Comparison of ENCODE assay signal across 10 cellular contexts in the genomic region with DNA sequence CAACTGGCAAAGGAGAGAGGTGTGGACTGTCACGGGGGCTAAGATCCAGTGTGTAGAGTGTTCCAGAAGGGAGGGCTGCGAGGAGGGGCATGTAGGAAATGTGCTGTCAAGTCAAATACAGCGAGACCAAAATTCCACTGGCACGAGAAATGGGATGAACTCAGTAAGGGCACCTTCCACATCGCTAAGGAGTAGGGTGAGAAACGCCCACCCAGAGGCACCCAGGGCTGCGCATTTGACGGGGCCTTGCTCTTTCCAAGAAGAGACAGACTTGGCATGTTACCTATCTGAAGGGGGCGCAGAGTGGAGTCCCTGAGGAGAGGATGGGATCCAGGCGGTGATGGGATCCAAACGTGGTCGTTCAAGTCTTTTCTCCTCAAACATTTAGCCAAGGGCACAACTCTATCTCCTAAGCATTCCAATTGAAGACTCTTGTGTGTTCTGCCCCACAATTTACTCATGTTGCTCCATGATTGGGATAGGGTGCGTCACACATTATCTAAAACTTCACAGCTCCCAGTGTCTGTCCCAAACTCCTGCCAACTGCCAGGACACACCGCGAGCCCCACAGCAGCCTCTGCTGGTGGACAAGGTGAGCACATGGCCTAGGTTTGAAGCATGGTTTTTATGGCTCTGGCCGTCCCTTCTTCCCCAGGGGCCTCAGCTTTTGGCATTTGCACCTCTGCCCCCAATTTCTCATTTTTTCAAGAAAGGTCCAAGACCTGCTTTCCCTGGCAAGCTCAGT. TPM values are rescaled to one million over a fixed set of nuclear protein-coding genes. Genes with fewer than 3 reads are reported as not detected.
A peak's percentile ranks its signal among the peaks of the same experiment; 100 is the strongest.
DNase-seq lines count a peak whose midpoint lies in the region; ATAC-seq, FAIRE-seq and TF ChIP-seq lines count a peak whose summit lies in the region.
"Had no signal": no experiment of that assay in that cellular context is flagged by ENCODE, and none has a peak within 500 bp of the region (broad histone marks: within the 10 kb centered on the region; RNA-seq: fewer than 3 reads in every experiment).

No MANE protein-coding gene starts in this region.

- POLR2A ChIA-PET in K562 (lab: Yijun Ruan, JAX) = interaction anchor here (0.6 to 1.8 kb wide), 7 partner anchors 11 to 673 kb away, joined by 3 to 4 read pairs (median 4); partner anchors contain the start of genes ASB7 and LINS1
- POLR2A ChIA-PET in CD4-positive, alpha-beta memory T cell (lab: Charles Lee; ENCODE audit: partially characterized antibody) = interaction anchor here (1.1 kb wide), 2 partner anchors 9 to 382 kb away, joined by 3 to 4 read pairs; no protein-coding TSS in a partner anchor

- in situ Hi-C loops in K562 (cut with MboI) (loop anchor here (25.0 kb wide), 2 partner anchors 357 to 632 kb away; partner anchors contain the start of gene LRRK1), ACHN (cut with HindIII; ENCODE audit: low pct_ligation_motif_present, low pct_unique_long_range_greater_than_20kb, low sequenced_read_pairs) (no loop called here)

- H3K4me1 ChIP-seq in DOHH2 (ENCODE audit: control insufficient read depth, low read length) (no peaks in the 10 kb centered on the region), K562 (replicated peaks in 1 of 2; ENCODE audit: control insufficient read depth in 2 of 2, insufficient read depth in 2 of 2, low read length in 2 of 2) (peaks cover 5 to 8% of the 10 kb centered on the region in 2 experiments), left lung (peaks cover 0 to 10% of the 10 kb centered on the region in 2 donors)
- H3K4me1 ChIP-seq in CD4-positive, alpha-beta memory T cell (ENCODE audit: insufficient read depth, low read length) = no peaks in the 10 kb centered on the region

- H3K36me3 Mint-ChIP-seq in CD4-positive, alpha-beta memory T cell = peaks cover 45 to 60% of the 10 kb centered on the region in 2 donors

- no peak overlapping the region for H3K4me3 ChIP-seq in DOHH2 (ENCODE audit: low read length)
- H3K4me3 ChIP-seq in K562 = no peak overlapping the region
- H3K4me3 ChIP-seq in left lung = no peak overlapping the region
- no peak overlapping the region for H3K4me3 ChIP-seq in CD4-positive, alpha-beta memory T cell (ENCODE audit: low read length in 2 of 2)

- peaks cover 0 to 6% (median 0%) of the 10 kb centered on the region in 4 donors for H3K4me1 Mint-ChIP-seq in CD4-positive, alpha-beta memory T cell

- no peak for TF ChIP-seq EP300 in K562 (IDR thresholded peaks at IDR 0.05; ENCODE audit: low read length)

- TF ChIP-seq CTCF in DOHH2 (IDR thresholded peaks at IDR 0.05; ENCODE audit: low read depth, low read length, poor library complexity, severe bottlenecking) (peak; percentile 21), K562 (IDR thresholded peaks at IDR 0.05 in 2 of 3, conservative IDR thresholded peaks at IDR 0.05 in 1 of 3; ENCODE audit: insufficient read depth in 2 of 3, low read depth in 1 of 3, low read length in 3 of 3) (peak; percentile 66 to 79 (median 67)), left lung (IDR thresholded peaks at IDR 0.05) (no peak)

- ATAC-seq in K562 (peak; percentile 87), left lung (peak; percentile 11)
- ATAC-seq: activated CD4-positive, CD25-positive, alpha-beta regulatory T cell treated with anti-CD3 and anti-CD28 coated beads, Interleukin-2, amount 50 U/mL, for 24 hours had no signal

- no peaks in the 10 kb centered on the region for H3K9me2 ChIP-seq in DOHH2 (replicated peaks; ENCODE audit: control insufficient read depth, low read length)

- no peaks in the 10 kb centered on the region for H3K9me3 Mint-ChIP-seq in CD4-positive, alpha-beta memory T cell

- 80% methylated on average over 16 of the region's 16 CpGs for WGBS in K562 (ENCODE audit: insufficient coverage, low coverage, missing lambda C conversion rate)

- DNase-seq in HuH-7 (ENCODE audit: low spot score) = peak; percentile 52
- DNase-seq in K562 (ENCODE audit: extremely low read depth in 1 of 4, low spot score in 3 of 4) = peak in 2 of 4 experiments; percentile 24 to 55
- no peak for DNase-seq in left lung
- DNase-seq in CD4-positive, alpha-beta memory T cell = no peak
- no peak for DNase-seq in ACHN
- DNase-seq in COLO829 (ENCODE audit: low spot score) = no peak
- DNase-seq in activated CD4-positive, CD25-positive, alpha-beta regulatory T cell (lab: John Stamatoyannopoulos, UW) = no peak
- DNase-seq: NCI-H2107 had no signal

- H3K36me3 ChIP-seq in DOHH2 (ENCODE audit: control insufficient read depth, low read length) = peaks cover 42% of the 10 kb centered on the region
- H3K36me3 ChIP-seq in K562 (ENCODE audit: control insufficient read depth, insufficient read depth, low read length) = peaks cover 44% of the 10 kb centered on the region
- H3K36me3 ChIP-seq in left lung = peaks cover 6 to 62% of the 10 kb centered on the region in 2 donors
- H3K36me3 ChIP-seq in CD4-positive, alpha-beta memory T cell (ENCODE audit: insufficient read depth, low read length) = peaks cover 42% of the 10 kb centered on the region

- no peaks in the 10 kb centered on the region for H3K27me3 ChIP-seq in DOHH2 (ENCODE audit: control insufficient read depth, low read length)
- peaks cover 0 to 3% of the 10 kb centered on the region in 2 experiments; a peak in 2 of 5 replicates for H3K27me3 ChIP-seq in K562 (ENCODE audit: control insufficient read depth in 2 of 2, insufficient read depth in 2 of 2, low read length in 2 of 2)
- H3K27me3 ChIP-seq in left lung = no peaks in the 10 kb centered on the region
- H3K27me3 ChIP-seq in CD4-positive, alpha-beta memory T cell (ENCODE audit: insufficient read depth, low read length) = no peaks in the 10 kb centered on the region

- H3K9me3 ChIP-seq in DOHH2 (ENCODE audit: control insufficient read depth, insufficient read depth, low read length) (no peaks in the 10 kb centered on the region), K562 (replicated peaks; ENCODE audit: control insufficient read depth, insufficient read depth, low read depth, low read length) (no peaks in the 10 kb centered on the region), left lung (no peaks in the 10 kb centered on the region)
- no peaks in the 10 kb centered on the region for H3K9me3 ChIP-seq in CD4-positive, alpha-beta memory T cell (ENCODE audit: control insufficient read depth in 1 of 2, low read length in 2 of 2)

- H4K20me1 ChIP-seq in DOHH2 (ENCODE audit: control insufficient read depth, insufficient read depth, low read depth, low read length) = no peaks in the 10 kb centered on the region
- 0 out of 2 replicates have a peak, but pooled peaks cover 7% of the 10 kb centered on the region for H4K20me1 ChIP-seq in K562 (replicated peaks; ENCODE audit: control insufficient read depth, insufficient read depth, low read length)

- FAIRE-seq in K562 (lab: Jason Lieb, UNC) = peak; percentile 74

- no peak overlapping the region for H3K4me3 Mint-ChIP-seq in CD4-positive, alpha-beta memory T cell

- no peak overlapping the region for H2AFZ ChIP-seq in K562 (ENCODE audit: low read depth, low read length)

- no TSS peak for BruUV-seq in K562 (replicated peaks; lab: Mats Ljungman, UMichigan)

- TF ChIP-seq POLR2A in K562 (conservative IDR thresholded peaks at IDR 0.05) = no peak; the same call in 1 of the 2 replicates

- peak; percentile 14 to 50; a peak in 2 of 4 replicates for TF ChIP-seq RAD21 in K562 (CRISPR knock-in tag; conservative IDR thresholded peaks at IDR 0.05 in 1 of 2, IDR thresholded peaks at IDR 0.05 in 1 of 2)

- H3K9ac ChIP-seq in K562 (ENCODE audit: insufficient read depth in 1 of 2, low read depth in 2 of 2, low read length in 2 of 2) = no peak overlapping the region

- CTCF ChIA-PET in K562 (lab: Yijun Ruan, JAX; ENCODE audit: low intra/inter-chr PET ratio) = interaction anchor here (0.6 to 1.1 kb wide), 2 partner anchors 181 to 679 kb away, joined by 3 to 4 read pairs; no protein-coding TSS in a partner anchor
- CTCF ChIA-PET in CD4-positive, alpha-beta memory T cell (lab: Charles Lee; ENCODE audit: partially characterized antibody) = interaction anchor here (5.0 kb wide), 1 partner anchor 12 kb away, joined by 20 read pairs; no protein-coding TSS in a partner anchor

- H3K27ac Mint-ChIP-seq in CD4-positive, alpha-beta memory T cell = peak overlapping the region in 3 of 7 donors; percentile 36 to 51 (median 43)

- H3K9me1 ChIP-seq in K562 (ENCODE audit: control insufficient read depth, insufficient read depth, low read length) = no peaks in the 10 kb centered on the region

- H3K27ac ChIP-seq in DOHH2 (ENCODE audit: low read depth, low read length) = no peak overlapping the region
- no peak overlapping the region for H3K27ac ChIP-seq in K562 (ENCODE audit: extremely low read depth, low read depth, low read length)
- H3K27ac ChIP-seq in left lung = no peak overlapping the region
- H3K27ac ChIP-seq in CD4-positive, alpha-beta memory T cell (ENCODE audit: low read depth, low read length) = no peak overlapping the region

- H3K27me3 Mint-ChIP-seq in CD4-positive, alpha-beta memory T cell = no peaks in the 10 kb centered on the region

- H3F3A ChIP-seq in DOHH2 (ENCODE audit: control insufficient read depth, insufficient read depth) = no peaks in the 10 kb centered on the region

- H3K79me2 ChIP-seq in DOHH2 (ENCODE audit: control insufficient read depth, low read length) (no peaks in the 10 kb centered on the region), K562 (ENCODE audit: control insufficient read depth, insufficient read depth, low read length) (no peaks in the 10 kb centered on the region)

- H3K4me2 ChIP-seq in DOHH2 (ENCODE audit: low read length) (no peak overlapping the region), K562 (ENCODE audit: insufficient read depth, low read length) (no peak overlapping the region)

- intact Hi-C loops in K562 (cut with micrococcal nuclease) (no loop called here), left lung (cut with DNase I) (no loop called here)
- intact Hi-C loops in CD4-positive, alpha-beta memory T cell (cut with micrococcal nuclease) = no loop called here

RNA-seq across cellular contexts. Expression of gene SELENOS, which starts 7.6 kb away (rescaled TPM):
- 53.9 and 71.0 TPM in 2 replicates for total RNA-seq in K562 (2011; cell fraction: chromatin; rRNA removed; ENCODE audit: low replicate concordance)
- 72.0 and 80.9 TPM in 2 replicates for total RNA-seq in K562 (2011; cell fraction: nucleolus; rRNA removed)
- 87.4 and 90.5 TPM in 2 replicates for total RNA-seq in K562 (2011; cell fraction: nucleoplasm; rRNA removed)
- 51.6 and 56.9 TPM in 2 replicates for total RNA-seq in K562 (2014; rRNA removed)
- 57.2 and 59.6 TPM in 2 replicates for total RNA-seq in K562 (2014; rRNA removed; fragmentation: Illumina TruSeq; extraction: Trizol)
- total RNA-seq in K562 (2015; rRNA removed; fragmentation: Illumina TruSeq; extraction: Trizol) = 45.5 and 47.9 TPM in 2 replicates
- total RNA-seq in K562 (2021) = 37.9 and 39.6 TPM in 2 replicates
- polyA plus RNA-seq in K562 (2011; rRNA removed) = 46.5 and 55.8 TPM in 2 replicates
- 30.6 and 48.2 TPM in 2 replicates for polyA plus RNA-seq in K562 (2011; cell fraction: cytosol; rRNA removed)
- polyA plus RNA-seq in K562 (2011; cell fraction: nucleus; rRNA removed) = 18.7 and 26.8 TPM in 2 replicates
- polyA plus RNA-seq in K562 (2012) = 40.6 and 47.0 TPM in 2 replicates
- polyA plus RNA-seq in K562 (2014; fragmentation: Illumina TruSeq; extraction: Trizol) = 42.1 and 43.0 TPM in 2 replicates
- polyA plus RNA-seq in K562 (2014; fragmentation: Nextera tagmentation; extraction: Ambion mirVana) = 10 to 100 TPM; 24.9 to 36.6 TPM
- 54.8 and 57.4 TPM in 2 replicates for polyA plus RNA-seq in K562 (2014; rRNA removed)
- 34.8 and 38.5 TPM in 2 replicates for polyA minus RNA-seq in K562 (2011; rRNA and poly(A)+ RNA removed)
- polyA minus RNA-seq in K562 (2011; cell fraction: cytosol; rRNA and poly(A)+ RNA removed) = 8.6 and 8.9 TPM in 2 replicates
- 13.5 and 23.5 TPM in 2 replicates for polyA minus RNA-seq in K562 (2011; cell fraction: nucleus; rRNA and poly(A)+ RNA removed)
- total RNA-seq in left lung = 10 to 100 TPM; 62.8 to 78.7 TPM
- total RNA-seq in CD4-positive, alpha-beta memory T cell = 10 to 100 TPM; 49.1 to 53.8 TPM
- 100 to 1,000 TPM in 1 of 2 donors, 10 to 100 TPM in 1; 69.8 to 112 TPM for polyA plus RNA-seq in CD4-positive, alpha-beta memory T cell

RNA-seq across cellular contexts. Expression of gene CHSY1, which starts 17.8 kb away (rescaled TPM):
- total RNA-seq in K562 (2011; cell fraction: chromatin; rRNA removed; ENCODE audit: low replicate concordance) = 29.6 and 50.1 TPM in 2 replicates
- total RNA-seq in K562 (2011; cell fraction: nucleolus; rRNA removed) = 21.4 and 23.2 TPM in 2 replicates
- total RNA-seq in K562 (2011; cell fraction: nucleoplasm; rRNA removed) = 37.2 and 50.9 TPM in 2 replicates
- total RNA-seq in K562 (2014; rRNA removed) (7.7 and 9.0 TPM in 2 replicates), K562 (2014; rRNA removed; fragmentation: Illumina TruSeq; extraction: Trizol) (13.4 and 17.1 TPM in 2 replicates), K562 (2015; rRNA removed; fragmentation: Illumina TruSeq; extraction: Trizol) (13.4 and 14.5 TPM in 2 replicates), K562 (2021) (14.7 and 16.4 TPM in 2 replicates), left lung (10 to 100 TPM; 33.3 to 34.6 TPM)
- polyA plus RNA-seq in K562 (2011; rRNA removed) (11.1 and 14.6 TPM in 2 replicates), K562 (2014; fragmentation: Illumina TruSeq; extraction: Trizol) (12.8 and 14.9 TPM in 2 replicates), K562 (2014; fragmentation: Nextera tagmentation; extraction: Ambion mirVana) (10 to 100 TPM in 1 of 2 experiments, 1 to 10 TPM in 1; 7.0 to 11.1 TPM), K562 (2014; rRNA removed) (9.0 and 9.2 TPM in 2 replicates)
- polyA plus RNA-seq in K562 (2011; cell fraction: cytosol; rRNA removed) = 7.1 and 9.9 TPM in 2 replicates
- polyA plus RNA-seq in K562 (2011; cell fraction: nucleus; rRNA removed) = 7.7 and 8.3 TPM in 2 replicates
- polyA plus RNA-seq in K562 (2012) = 9.1 and 9.7 TPM in 2 replicates
- polyA minus RNA-seq in K562 (2011; rRNA and poly(A)+ RNA removed) = 24.8 and 27.9 TPM in 2 replicates
- polyA minus RNA-seq in K562 (2011; cell fraction: cytosol; rRNA and poly(A)+ RNA removed) = 14.9 and 16.7 TPM in 2 replicates
- 5.0 and 7.9 TPM in 2 replicates for polyA minus RNA-seq in K562 (2011; cell fraction: nucleus; rRNA and poly(A)+ RNA removed)
- total RNA-seq in CD4-positive, alpha-beta memory T cell = 10 to 100 TPM; 11.1 to 11.9 TPM
- 1 to 10 TPM in 1 of 2 donors, under 1 TPM in 1; 0.64 to 2.7 TPM for polyA plus RNA-seq in CD4-positive, alpha-beta memory T cell

RNA-seq across cellular contexts. Expression of gene SNRPA1, which starts 25.4 kb away (rescaled TPM):
- total RNA-seq in K562 (2011; cell fraction: chromatin; rRNA removed; ENCODE audit: low replicate concordance) = 76.5 and 145 TPM in 2 replicates
- total RNA-seq in K562 (2011; cell fraction: nucleolus; rRNA removed) = 47.7 and 55.3 TPM in 2 replicates
- total RNA-seq in K562 (2011; cell fraction: nucleoplasm; rRNA removed) = 91.1 and 108 TPM in 2 replicates
- total RNA-seq in K562 (2014; rRNA removed) = 138 and 162 TPM in 2 replicates
- total RNA-seq in K562 (2014; rRNA removed; fragmentation: Illumina TruSeq; extraction: Trizol) = 78.1 and 97.1 TPM in 2 replicates
- total RNA-seq in K562 (2015; rRNA removed; fragmentation: Illumina TruSeq; extraction: Trizol) = 61.8 and 62.7 TPM in 2 replicates
- 152 and 166 TPM in 2 replicates for total RNA-seq in K562 (2021)
- 224 and 245 TPM in 2 replicates for polyA plus RNA-seq in K562 (2011; rRNA removed)
- polyA plus RNA-seq in K562 (2011; cell fraction: cytosol; rRNA removed) = 79.9 and 192 TPM in 2 replicates
- 123 and 248 TPM in 2 replicates for polyA plus RNA-seq in K562 (2011; cell fraction: nucleus; rRNA removed)
- 98.3 and 217 TPM in 2 replicates for polyA plus RNA-seq in K562 (2012)
- polyA plus RNA-seq in K562 (2014; fragmentation: Illumina TruSeq; extraction: Trizol) = 189 and 206 TPM in 2 replicates
- polyA plus RNA-seq in K562 (2014; fragmentation: Nextera tagmentation; extraction: Ambion mirVana) = 100 to 1,000 TPM; 212 to 214 TPM
- polyA plus RNA-seq in K562 (2014; rRNA removed) = 229 and 233 TPM in 2 replicates
- polyA minus RNA-seq in K562 (2011; rRNA and poly(A)+ RNA removed) = 101 and 108 TPM in 2 replicates
- polyA minus RNA-seq in K562 (2011; cell fraction: cytosol; rRNA and poly(A)+ RNA removed) = 52.9 and 57.5 TPM in 2 replicates
- 29.2 and 46.7 TPM in 2 replicates for polyA minus RNA-seq in K562 (2011; cell fraction: nucleus; rRNA and poly(A)+ RNA removed)
- total RNA-seq in left lung = 10 to 100 TPM; 34.4 to 49.9 TPM
- 100 to 1,000 TPM in 1 of 2 experiments, 10 to 100 TPM in 1; 90.5 to 100 TPM for total RNA-seq in CD4-positive, alpha-beta memory T cell
- 10 to 100 TPM; 76.6 to 82.0 TPM for polyA plus RNA-seq in CD4-positive, alpha-beta memory T cell

Comparison
In these comparisons a context has a peak if more than half of its experiments do, and no peak if none do; other contexts are left out.
1. CTCF ChIP-seq: peak in DOHH2 (single experiment) and K562 (3 of 3); none in left lung (0 of 2).